In the genomic region with DNA sequence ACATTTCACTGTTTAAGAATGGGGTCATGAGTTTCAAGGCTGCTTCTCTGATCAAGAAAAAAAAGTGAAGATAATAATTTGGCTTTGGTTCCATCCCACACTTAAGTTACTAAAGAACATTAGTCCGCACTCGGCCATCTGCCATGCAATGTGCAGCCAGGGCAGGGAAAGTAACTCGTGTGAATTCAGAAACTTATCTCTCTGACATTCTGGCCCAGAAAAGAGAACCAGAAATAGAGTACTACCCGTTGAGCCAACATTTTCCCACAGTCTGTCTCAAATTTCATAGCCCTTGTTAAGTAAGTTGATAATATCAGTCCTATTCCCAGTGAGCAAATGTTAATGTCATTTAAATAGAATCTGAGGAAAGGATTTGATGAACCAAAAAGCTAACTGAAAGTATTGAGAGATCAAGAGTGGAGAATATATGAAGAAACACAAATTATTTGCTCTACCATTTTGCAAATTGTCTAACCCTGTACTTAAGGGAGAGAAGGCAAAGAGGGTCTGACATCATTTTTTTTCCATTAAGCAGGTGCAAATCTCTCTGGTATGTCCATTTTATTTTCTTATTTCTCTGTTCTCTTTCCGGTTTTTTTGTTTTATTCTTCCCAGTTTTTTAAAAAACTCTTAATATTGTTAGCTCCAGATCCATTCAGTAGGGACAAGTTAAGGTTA, we compare ENCODE assay signal across 22 cellular contexts.
DNase-seq lines count a peak whose midpoint lies in the region; ATAC-seq and TF ChIP-seq lines count a peak whose summit lies in the region.
"Had no signal": no experiment of that assay in that cellular context is flagged by ENCODE, and none has a peak within 500 bp of the region (broad histone marks: within the 10 kb centered on the region; RNA-seq: fewer than 3 reads in every experiment).

No MANE protein-coding gene starts in this region.

- ATAC-seq in GM23338 (no peak), HG03039 (IDR thresholded peaks at IDR 0.05; ENCODE audit: unreplicated experiment) (no peak)
- no peak for ATAC-seq in stimulated activated naive CD8-positive, alpha-beta T cell treated with anti-CD3 and anti-CD28 coated beads, Interleukin-15, amount 100 ng/mL, for 72 hours

- H3K4me3 Mint-ChIP-seq in GM23338 = no peak overlapping the region
- H3K4me3 Mint-ChIP-seq in stimulated activated naive CD8-positive, alpha-beta T cell treated with anti-CD3 and anti-CD28 coated beads, Interleukin-15, amount 100 ng/mL, for 72 hours = no peak overlapping the region
- H3K4me3 Mint-ChIP-seq: activated CD4-positive, alpha-beta memory T cell treated with anti-CD3 and anti-CD28 coated beads for 36 hours; activated naive CD8-positive, alpha-beta T cell treated with anti-CD3 and anti-CD28 coated beads for 36 hours; central memory CD8-positive, alpha-beta T cell; endodermal cell had no signal

- H3F3A ChIP-seq in GM23338 (replicated peaks; ENCODE audit: low read depth) = no peaks in the 10 kb centered on the region

- CTCF ChIA-PET in OCI-LY7 (lab: Charles Lee; ENCODE audit: unreplicated experiment) = no interaction called here

- H3K79me2 ChIP-seq in GM23338 (replicated peaks; ENCODE audit: insufficient read depth) (no peaks in the 10 kb centered on the region), OCI-LY7 (ENCODE audit: insufficient read depth, low read depth, low read length) (no peaks in the 10 kb centered on the region)

- H3K4me1 ChIP-seq in GM23338 (ENCODE audit: insufficient read depth) = no peaks in the 10 kb centered on the region
- no peaks in the 10 kb centered on the region for H3K4me1 ChIP-seq in OCI-LY7 (ENCODE audit: insufficient read depth, low read length, poor library complexity, severe bottlenecking)
- H3K4me1 ChIP-seq: SJSA1, uterus had no signal

- no peaks in the 10 kb centered on the region for H3K9me3 ChIP-seq in OCI-LY7 (ENCODE audit: low read length)
- H3K9me3 ChIP-seq: neutrophil, SJSA1, uterus had no signal

- H3K9me2 ChIP-seq in GM23338 (ENCODE audit: insufficient read depth) (no peaks in the 10 kb centered on the region), OCI-LY7 (ENCODE audit: insufficient read depth, low read length) (no peaks in the 10 kb centered on the region)

- no peak overlapping the region for H3K4me3 ChIP-seq in GM23338
- H3K4me3 ChIP-seq in OCI-LY7 (ENCODE audit: low read depth, low read length, poor library complexity, severe bottlenecking) = no peak overlapping the region
- H3K4me3 ChIP-seq: SJSA1, uterus had no signal

- H3K4me2 ChIP-seq in GM23338 (no peak overlapping the region), OCI-LY7 (ENCODE audit: low read length) (no peak overlapping the region)

- peaks cover 2% of the 10 kb centered on the region for H3K27me3 Mint-ChIP-seq in GM23338 (ENCODE audit: insufficient read depth, low read depth, poor library complexity)
- H3K27me3 Mint-ChIP-seq in stimulated activated naive CD8-positive, alpha-beta T cell treated with anti-CD3 and anti-CD28 coated beads, Interleukin-15, amount 100 ng/mL, for 72 hours = peaks cover 4% of the 10 kb centered on the region
- H3K27me3 Mint-ChIP-seq: activated CD4-positive, alpha-beta memory T cell treated with anti-CD3 and anti-CD28 coated beads for 36 hours; central memory CD8-positive, alpha-beta T cell had no signal

- H2AFZ ChIP-seq in GM23338 (no peak overlapping the region), OCI-LY7 (ENCODE audit: low read length) (no peak overlapping the region; the same call in 1 of the 2 replicates)

- peak overlapping the region; percentile 35; the same call in 1 of the 2 replicates for H3K27ac Mint-ChIP-seq in GM23338
- H3K27ac Mint-ChIP-seq in stimulated activated naive CD8-positive, alpha-beta T cell treated with anti-CD3 and anti-CD28 coated beads, Interleukin-15, amount 100 ng/mL, for 72 hours = no peak overlapping the region
- H3K27ac Mint-ChIP-seq: activated CD4-positive, alpha-beta memory T cell treated with anti-CD3 and anti-CD28 coated beads for 36 hours; activated naive CD8-positive, alpha-beta T cell treated with anti-CD3 and anti-CD28 coated beads for 36 hours; endodermal cell had no signal

- no peaks in the 10 kb centered on the region for H3K9me3 Mint-ChIP-seq in GM23338
- H3K9me3 Mint-ChIP-seq in stimulated activated naive CD8-positive, alpha-beta T cell treated with anti-CD3 and anti-CD28 coated beads, Interleukin-15, amount 100 ng/mL, for 72 hours = no peaks in the 10 kb centered on the region
- H3K9me3 Mint-ChIP-seq: central memory CD8-positive, alpha-beta T cell; endodermal cell had no signal

- no peak for TF ChIP-seq CTCF in GM23338 (conservative IDR thresholded peaks at IDR 0.05; ENCODE audit: low read depth in 2 of 2)
- no peak for TF ChIP-seq CTCF in OCI-LY7 (conservative IDR thresholded peaks at IDR 0.05; ENCODE audit: low read length)

- BruUV-seq in OCI-LY7 (replicated peaks; lab: Mats Ljungman, UMichigan) = no TSS peak

- intact Hi-C loops in cardiac septum (cut with DNase I) = loop anchor here (5.0 to 10.0 kb wide), 4 partner anchors 35 to 705 kb away; a partner anchor contains a TSS
- intact Hi-C loops in posterior vena cava (cut with DNase I) = no loop called here
- intact Hi-C loops in OCI-LY7 (cut with micrococcal nuclease; ENCODE audit: unreplicated experiment) = no loop called here

- POLR2A ChIA-PET in OCI-LY7 (lab: Charles Lee) = no interaction called here

- no peaks in the 10 kb centered on the region for H3K27me3 ChIP-seq in GM23338 (ENCODE audit: insufficient read depth)
- H3K27me3 ChIP-seq: neutrophil, uterus had no signal

- no peak overlapping the region for H3K27ac ChIP-seq in GM23338 (ENCODE audit: low read depth)
- no peak overlapping the region for H3K27ac ChIP-seq in OCI-LY7 (ENCODE audit: low read depth, low read length, poor library complexity, severe bottlenecking)
- H3K27ac ChIP-seq: neutrophil, SJSA1, uterus had no signal

- H4K20me1 ChIP-seq in GM23338 (replicated peaks; ENCODE audit: insufficient read depth) (no peaks in the 10 kb centered on the region), OCI-LY7 (ENCODE audit: insufficient read depth, low read length) (no peaks in the 10 kb centered on the region)

- H3K36me3 ChIP-seq in GM23338 (ENCODE audit: insufficient read depth) = no peaks in the 10 kb centered on the region
- H3K36me3 ChIP-seq in OCI-LY7 (ENCODE audit: insufficient read depth, low read length) = no peaks in the 10 kb centered on the region
- H3K36me3 ChIP-seq: neutrophil, SJSA1, uterus had no signal

- H3K4me1 Mint-ChIP-seq in GM23338 = no peaks in the 10 kb centered on the region
- H3K4me1 Mint-ChIP-seq in stimulated activated naive CD8-positive, alpha-beta T cell treated with anti-CD3 and anti-CD28 coated beads, Interleukin-15, amount 100 ng/mL, for 72 hours = no peaks in the 10 kb centered on the region
- H3K4me1 Mint-ChIP-seq: activated naive CD8-positive, alpha-beta T cell treated with anti-CD3 and anti-CD28 coated beads for 36 hours; central memory CD8-positive, alpha-beta T cell had no signal

- no peak for DNase-seq in GM23338 (ENCODE audit: low spot score)
- DNase-seq in SK-N-DZ (ENCODE audit: low spot score) = peak; percentile 57
- peak; percentile 76 for DNase-seq in cardiac septum (ENCODE audit: low spot score)
- DNase-seq in posterior vena cava (ENCODE audit: low spot score) = peak; percentile 90
- no peak for DNase-seq in OCI-LY7 (ENCODE audit: low spot score)
- no peak for DNase-seq in stimulated activated naive CD8-positive, alpha-beta T cell treated with anti-CD3 and anti-CD28 coated beads, Interleukin-15, amount 100 ng/mL, for 72 hours
- no peak for DNase-seq in NOMO-1 (lab: John Stamatoyannopoulos, UW; ENCODE audit: unreplicated experiment in 2 of 2)
- DNase-seq: activated CD4-positive, alpha-beta memory T cell treated with anti-CD3 and anti-CD28 coated beads for 36 hours; activated naive CD8-positive, alpha-beta T cell treated with anti-CD3 and anti-CD28 coated beads for 36 hours; activated T-cell treated with anti-CD3 and anti-CD28 coated beads, Interleukin-2, amount 50 U/mL, for 48 hours; COR-L47; endodermal cell; foreskin melanocyte; IMR-90; NCI-H1048; NCI-H2227 treated with DMSO at 0.1 percent for 48 hours; stimulated activated naive CD4-positive, alpha-beta T cell had no signal

- no peaks in the 10 kb centered on the region for H3K36me3 Mint-ChIP-seq in GM23338 (ENCODE audit: low read depth)
- H3K36me3 Mint-ChIP-seq: activated CD4-positive, alpha-beta memory T cell treated with anti-CD3 and anti-CD28 coated beads for 36 hours; activated naive CD8-positive, alpha-beta T cell treated with anti-CD3 and anti-CD28 coated beads for 36 hours had no signal

TF ChIP-seq in GM23338, 12 proteins besides CTCF, POLR2A, EP300 and RAD21 (continues in another document):
- TF ChIP-seq STAT1 (IDR thresholded peaks at IDR 0.05; ENCODE audit: unreplicated experiment) (no peak), CREB1 (CRISPR knock-in tag; IDR thresholded peaks at IDR 0.05; ENCODE audit: low read depth) (no peak)

Comparison
In these comparisons a context has a peak if more than half of its experiments do, and no peak if none do; other contexts are left out.
1. DNase-seq: peak in SK-N-DZ (single experiment), cardiac septum (single experiment) and posterior vena cava (single experiment); none in GM23338 (single experiment), OCI-LY7 (single experiment), stimulated activated naive CD8-positive, alpha-beta T cell treated with anti-CD3 and anti-CD28 coated beads, Interleukin-15, amount 100 ng/mL, for 72 hours (0 of 2) and NOMO-1 (0 of 2).